20 cellular contexts compared by ENCODE assay signal in the genomic region with DNA sequence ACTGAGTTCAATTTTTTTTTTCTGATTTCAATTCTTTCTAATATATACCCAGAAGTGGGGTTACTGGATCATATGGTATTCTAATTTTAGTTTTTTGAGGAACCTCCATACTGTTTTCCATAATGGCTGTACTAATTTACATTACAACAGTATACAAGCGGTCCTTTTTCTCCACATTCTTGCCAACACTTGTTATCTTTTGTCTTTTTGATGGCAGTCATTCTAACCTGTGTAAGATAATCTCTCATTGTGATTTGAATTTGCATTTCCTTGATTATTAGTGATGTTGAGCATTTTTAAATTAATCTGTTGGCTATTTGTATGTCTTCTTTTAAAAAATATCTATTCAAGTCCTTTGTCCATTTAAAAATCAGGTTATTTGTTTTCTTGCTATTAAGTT.
"Had no signal": no experiment of that assay in that cellular context is flagged by ENCODE, and none has a peak within 500 bp of the region (broad histone marks: within the 10 kb centered on the region; RNA-seq: fewer than 3 reads in every experiment).

No MANE protein-coding gene starts in this region.

- H3K27me3 Mint-ChIP-seq: naive B cell had no signal

- H3K4me3 ChIP-seq: coronary artery, dorsolateral prefrontal cortex, esophagus muscularis mucosa, gastrocnemius medialis, heart right ventricle, left lung, lower lobe of right lung, mucosa of descending colon had no signal

- H3K36me3 ChIP-seq: esophagus muscularis mucosa, gastrocnemius medialis, lower lobe of right lung had no signal

- DNase-seq: dermis blood vessel endothelial cell; dorsolateral prefrontal cortex; effector CD4-positive, alpha-beta T cell; effector memory CD4-positive, alpha-beta T cell; foreskin melanocyte; gastrocnemius medialis; glutamatergic neuron; head of caudate nucleus; heart right ventricle; hippocampal formation; left cardiac atrium; left lung; left ventricle myocardium superior; lower lobe of right lung; mesenchymal stem cell; mucosa of descending colon; naive B cell had no signal

- H3K27ac ChIP-seq: coronary artery, dorsolateral prefrontal cortex, esophagus muscularis mucosa, gastrocnemius medialis, heart right ventricle, left lung, lower lobe of right lung had no signal

- H3K27ac Mint-ChIP-seq: mesothelial cell of epicardium had no signal

- ATAC-seq: gastrocnemius medialis, heart right ventricle, left cardiac atrium, left lung, left ventricle myocardium superior, lower lobe of right lung, mucosa of descending colon had no signal

- H3K4me3 Mint-ChIP-seq: mesothelial cell of epicardium, naive B cell had no signal

- H3K27me3 ChIP-seq: dorsolateral prefrontal cortex, esophagus muscularis mucosa, gastrocnemius medialis, heart right ventricle, left lung had no signal
